In genomic region chr11:40537734-40538133, GRCh38 we compare ENCODE assay signal across 5 cellular contexts.
"Had no signal": no experiment of that assay in that cellular context is flagged by ENCODE, and none has a peak within 500 bp of the region (broad histone marks: within the 10 kb centered on the region; RNA-seq: fewer than 3 reads in every experiment).

No MANE protein-coding gene starts in this region.

- H3K27ac ChIP-seq: GM23248 had no signal

- H3K9ac ChIP-seq: GM23248 had no signal

- H3K9me3 Mint-ChIP-seq: H9 had no signal

- ATAC-seq: K562 had no signal

- H3K4me3 Mint-ChIP-seq: H9 had no signal

- H3K4me3 ChIP-seq: GM23248, K562 had no signal

- DNase-seq: GM23248, H9, HCEC 1CT, IMR-90 had no signal

- H2AFZ ChIP-seq: GM23248 had no signal

- H3K27ac Mint-ChIP-seq: H9 had no signal
